Comparison of ENCODE assay signal across 9 cellular contexts in the genomic region with DNA sequence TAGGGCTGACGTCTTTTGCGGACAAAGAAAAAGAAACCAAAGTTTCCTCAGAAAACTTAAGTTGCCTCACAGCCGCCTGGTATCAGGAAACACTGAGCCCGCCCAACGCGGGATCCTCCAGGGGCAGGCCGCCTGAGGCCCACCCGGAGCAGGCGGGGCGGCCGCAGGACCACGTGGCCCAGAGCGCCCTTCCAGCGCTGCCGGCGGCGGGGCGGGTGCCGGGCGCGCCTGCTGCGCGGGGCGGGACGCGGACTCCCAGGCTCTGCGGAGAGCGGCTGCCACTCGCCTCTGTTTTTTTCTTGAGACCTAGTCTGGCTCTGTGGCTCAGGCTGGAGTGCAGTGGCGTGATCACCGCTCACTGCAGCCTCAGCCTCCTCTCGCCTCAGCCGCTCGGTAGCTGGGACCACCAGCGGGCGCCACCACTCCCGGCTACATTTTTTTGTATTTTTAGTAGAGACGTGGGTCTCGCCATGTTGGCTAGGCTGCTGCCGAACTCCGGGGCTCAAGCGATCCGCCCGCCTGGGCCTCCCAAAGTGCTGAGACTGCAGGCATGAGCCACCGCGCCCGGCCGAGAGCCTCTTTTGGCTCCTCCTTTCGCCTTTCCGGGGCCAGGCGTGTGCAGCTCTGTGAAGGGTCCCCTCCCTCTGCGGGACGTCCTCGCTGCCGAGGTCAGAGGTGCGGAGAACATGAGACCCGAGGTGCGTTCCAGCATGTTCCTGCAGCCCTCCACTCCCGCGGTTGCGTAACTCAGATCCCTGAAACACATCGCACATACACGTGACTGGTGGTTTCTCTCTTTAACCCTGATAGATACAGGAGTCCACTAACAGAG. TPM values are rescaled to one million over a fixed set of nuclear protein-coding genes. Genes with fewer than 3 reads are reported as not detected.
DNase-seq lines count a peak whose midpoint lies in the region; ATAC-seq and TF ChIP-seq lines count a peak whose summit lies in the region.
"Had no signal": no experiment of that assay in that cellular context is flagged by ENCODE, and none has a peak within 500 bp of the region (broad histone marks: within the 10 kb centered on the region; RNA-seq: fewer than 3 reads in every experiment).

No MANE protein-coding gene starts in this region.

- H3K4me1 ChIP-seq in endodermal cell (ENCODE audit: control insufficient read depth, insufficient read depth, low read length), result no peaks in the 10 kb centered on the region
- no peaks in the 10 kb centered on the region for H3K4me1 ChIP-seq in mesendoderm (ENCODE audit: control insufficient read depth, low read depth, low read length)

- H3K23ac ChIP-seq in mesendoderm (ENCODE audit: low read length), result peak overlapping the region; percentile 73

- no peak overlapping the region for H2BK5ac ChIP-seq in mesendoderm (ENCODE audit: low read length)

- H3K4ac ChIP-seq in mesendoderm (ENCODE audit: low read depth, low read length), result no peak overlapping the region

- H3K27ac ChIP-seq in endodermal cell (ENCODE audit: low read depth, low read length) (peak overlapping the region; percentile 63), mesendoderm (ENCODE audit: low read depth, low read length) (peak overlapping the region; percentile 82)

- H3K56ac ChIP-seq in mesendoderm (ENCODE audit: low read length), result peak overlapping the region; percentile 91

- no peak overlapping the region for H2BK120ac ChIP-seq in mesendoderm (ENCODE audit: low read depth, low read length)

- DNase-seq in Ammon's horn (ENCODE audit: low spot score) (peak; percentile 88), NK-92 (lab: John Stamatoyannopoulos, UW; ENCODE audit: unreplicated experiment) (peak; percentile 9), endodermal cell (peak; percentile 89), mesendoderm (peak; percentile 82)
- DNase-seq in activated CD8-positive, alpha-beta memory T cell treated with anti-CD3 and anti-CD28 coated beads, Interleukin-2, amount 50 U/mL, for 1 hour (ENCODE audit: extremely low read depth), result peak; percentile 68
- peak; percentile 68 to 74 for DNase-seq in stimulated activated CD8-positive, alpha-beta memory T cell treated with anti-CD3 and anti-CD28 coated beads, Interleukin-15, amount 100 ng/mL, for 4 hours (ENCODE audit: low read depth in 2 of 2)

- H3K27ac Mint-ChIP-seq in endodermal cell, result peak overlapping the region; percentile 90

- no peaks in the 10 kb centered on the region for H3K79me1 ChIP-seq in mesendoderm (ENCODE audit: low read length)

- H3K4me2 ChIP-seq in mesendoderm (ENCODE audit: low read length), result peak overlapping the region; percentile 19

- peak overlapping the region; percentile 68 for H3K4me3 Mint-ChIP-seq in endodermal cell

- ATAC-seq in GM18907 (IDR thresholded peaks at IDR 0.05; ENCODE audit: unreplicated experiment) (peak; percentile 87), HG03108 (IDR thresholded peaks at IDR 0.05; ENCODE audit: unreplicated experiment) (peak; percentile 82)

- H3K9ac ChIP-seq in endodermal cell (ENCODE audit: extremely low read depth, low read length, poor library complexity, severe bottlenecking), result peak overlapping the region; percentile 67
- peak overlapping the region; percentile 63 for H3K9ac ChIP-seq in mesendoderm (ENCODE audit: low read length)

- no peak overlapping the region for H2BK15ac ChIP-seq in mesendoderm (replicated peaks; ENCODE audit: low read depth)

- H4K8ac ChIP-seq in mesendoderm (ENCODE audit: low read depth, low read length), result peak overlapping the region; percentile 67

- no peaks in the 10 kb centered on the region for H3K9me3 ChIP-seq in endodermal cell (ENCODE audit: control insufficient read depth, low read length)

- peaks cover 7% of the 10 kb centered on the region for H3K4me1 Mint-ChIP-seq in endodermal cell

- H3K79me2 ChIP-seq in mesendoderm (ENCODE audit: control insufficient read depth, insufficient read depth, low read length), result no peaks in the 10 kb centered on the region

- H4K5ac ChIP-seq in mesendoderm (ENCODE audit: low read length), result peak overlapping the region; percentile 71

- H2AK5ac ChIP-seq in mesendoderm (ENCODE audit: low read length), result no peak overlapping the region

- H3K36me3 ChIP-seq in endodermal cell (ENCODE audit: control insufficient read depth, insufficient read depth, low read length) (no peaks in the 10 kb centered on the region), mesendoderm (ENCODE audit: control insufficient read depth, insufficient read depth, low read length) (no peaks in the 10 kb centered on the region)

- H3K9me3 Mint-ChIP-seq in endodermal cell, result peaks cover 16% of the 10 kb centered on the region

- H3K4me3 ChIP-seq in endodermal cell (ENCODE audit: low read length), result peak overlapping the region; percentile 73
- peak overlapping the region; percentile 19 for H3K4me3 ChIP-seq in mesendoderm (ENCODE audit: low read length)

- TF ChIP-seq CTCF in endodermal cell (conservative IDR thresholded peaks at IDR 0.05), result peak; percentile 53

- H3K27me3 Mint-ChIP-seq in endodermal cell (ENCODE audit: insufficient read depth), result peaks cover 13% of the 10 kb centered on the region

- 11 to 17% methylated on average over 24 to 63 of the region's 63 CpGs for WGBS in endodermal cell (ENCODE audit: insufficient coverage in 1 of 2, insufficient read length in 1 of 2), 2 experiments
- WGBS in mesendoderm (ENCODE audit: extremely low coverage, insufficient coverage, low lambda C conversion rate), result no CpG with 5 or more reads among the region's 63 CpGs

- H3K27me3 ChIP-seq in endodermal cell (ENCODE audit: control insufficient read depth, insufficient read depth, low read length, poor library complexity, severe bottlenecking) (no peaks in the 10 kb centered on the region), mesendoderm (ENCODE audit: insufficient read depth, low read length, poor library complexity) (no peaks in the 10 kb centered on the region)

- H3K36me3 Mint-ChIP-seq in endodermal cell (ENCODE audit: low read depth), result peaks cover 3% of the 10 kb centered on the region

- peak overlapping the region; percentile 72 for H3K18ac ChIP-seq in mesendoderm (ENCODE audit: low read length)

RNA-seq across cellular contexts. Expression of a gene that starts 11.6 kb away (rescaled TPM):
- 100 to 1,000 TPM; 283 to 299 TPM for total RNA-seq in endodermal cell
- polyA plus RNA-seq in endodermal cell (2013, experiment 1 of 2), result 222 TPM
- 193 TPM for polyA plus RNA-seq in endodermal cell (2013, experiment 2 of 2)
- polyA plus RNA-seq in mesendoderm (2013, experiment 1 of 2), result 258 TPM
- polyA plus RNA-seq in mesendoderm (2013, experiment 2 of 2), result 258 TPM

RNA-seq across cellular contexts. Expression of a gene that starts 16.3 kb away (rescaled TPM):
- total RNA-seq in endodermal cell, result 1 to 10 TPM; 3.8 to 6.6 TPM
- 3.8 TPM for polyA plus RNA-seq in endodermal cell (2013, experiment 1 of 2)
- 5.3 TPM for polyA plus RNA-seq in endodermal cell (2013, experiment 2 of 2)
- 1.2 TPM for polyA plus RNA-seq in mesendoderm (2013, experiment 1 of 2)
- polyA plus RNA-seq in mesendoderm (2013, experiment 2 of 2), result 1.1 TPM

RNA-seq across cellular contexts. Expression of a gene that starts 49.1 kb away (rescaled TPM):
- total RNA-seq in endodermal cell, result under 1 TPM in 1 of 2 donors, not detected in 1; 0.97 TPM
- polyA plus RNA-seq in endodermal cell (2013, experiment 1 of 2), result not detected
- polyA plus RNA-seq in endodermal cell (2013, experiment 2 of 2), result not detected
- polyA plus RNA-seq in mesendoderm (2013, experiment 1 of 2), result not detected
- polyA plus RNA-seq in mesendoderm (2013, experiment 2 of 2), result 0.13 TPM
- total RNA-seq: activated CD8-positive, alpha-beta memory T cell treated with anti-CD3 and anti-CD28 coated beads for 36 hours had no signal

Comparison
In these comparisons a context has a peak if more than half of its experiments do, and no peak if none do; other contexts are left out.
1. Peak in every context shown above with its lines: DNase-seq, ATAC-seq, H3K4me3 ChIP-seq and H3K27ac ChIP-seq.
2. DNase-seq: peak in every context shown above with its lines; median percentile 89 in endodermal cell; 88 in Ammon's horn; 82 in mesendoderm; 71 in stimulated activated CD8-positive, alpha-beta memory T cell treated with anti-CD3 and anti-CD28 coated beads, Interleukin-15, amount 100 ng/mL, for 4 hours; 68 in activated CD8-positive, alpha-beta memory T cell treated with anti-CD3 and anti-CD28 coated beads, Interleukin-2, amount 50 U/mL, for 1 hour; 9 in NK-92.